In the genomic region with DNA sequence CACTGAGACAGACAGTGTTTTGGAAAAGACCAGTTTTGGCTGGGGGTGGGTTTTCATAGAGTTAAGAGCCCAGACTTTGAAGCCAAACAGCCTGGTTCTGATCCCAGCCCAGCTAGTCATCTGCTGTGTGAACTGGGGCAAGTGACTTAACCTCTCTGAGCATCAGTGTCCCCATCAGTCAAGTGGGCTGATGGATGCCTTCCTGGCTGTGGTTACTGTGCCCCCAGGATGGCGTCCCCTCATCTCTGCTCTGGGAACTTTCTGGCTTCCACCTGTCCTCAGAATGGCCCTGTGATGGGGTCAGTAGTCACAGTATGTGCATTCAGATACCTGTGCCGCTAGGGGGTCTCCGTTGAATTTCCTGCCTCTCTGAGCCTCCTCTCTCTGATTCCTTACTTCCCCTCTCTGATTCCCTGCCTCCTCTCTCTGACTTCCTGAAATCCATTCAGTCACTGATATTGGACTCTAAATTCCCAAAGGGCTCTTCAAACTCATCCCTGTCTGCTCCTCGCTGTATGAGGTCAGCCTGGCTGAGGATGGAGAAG, we compare ENCODE assay signal across 26 cellular contexts. TPM values are rescaled to one million over a fixed set of nuclear protein-coding genes. Genes with fewer than 3 reads are reported as not detected.
DNase-seq lines count a peak whose midpoint lies in the region; ATAC-seq and TF ChIP-seq lines count a peak whose summit lies in the region.
"Had no signal": no experiment of that assay in that cellular context is flagged by ENCODE, and none has a peak within 500 bp of the region (broad histone marks: within the 10 kb centered on the region; RNA-seq: fewer than 3 reads in every experiment).

No MANE protein-coding gene starts in this region.

- H4K20me1 ChIP-seq in IMR-90 (ENCODE audit: insufficient read depth, low read length) (0 out of 2 replicates have a peak, but pooled peaks cover 5% of the 10 kb centered on the region), Karpas-422 (ENCODE audit: insufficient read depth, low read depth, low read length) (peaks cover 3% of the 10 kb centered on the region; the same call in 1 of the 2 replicates)

- peaks cover 36% of the 10 kb centered on the region for H3K27me3 ChIP-seq in CD4-positive, alpha-beta T cell (ENCODE audit: control insufficient read depth, insufficient read depth, low read length)
- no peaks in the 10 kb centered on the region for H3K27me3 ChIP-seq in IMR-90 (ENCODE audit: control insufficient read depth, insufficient read depth, low read length)
- peaks cover 69% of the 10 kb centered on the region for H3K27me3 ChIP-seq in endodermal cell (ENCODE audit: control insufficient read depth, insufficient read depth, low read length, poor library complexity, severe bottlenecking)
- H3K27me3 ChIP-seq in sigmoid colon, result peaks cover 0 to 3% (median 0%) of the 10 kb centered on the region in 3 donors
- H3K27me3 ChIP-seq in Karpas-422 (ENCODE audit: low read length), result no peaks in the 10 kb centered on the region

- H3K4ac ChIP-seq in IMR-90 (ENCODE audit: low read depth, low read length), result no peak overlapping the region

- DNase-seq in CD4-positive, alpha-beta T cell, result no peak
- DNase-seq in IMR-90, result no peak
- DNase-seq in endodermal cell, result no peak
- no peak for DNase-seq in sigmoid colon
- no peak for DNase-seq in NCI-H2196 treated with DMSO at 0.1 percent for 48 hours (lab: John Stamatoyannopoulos, UW; ENCODE audit: unreplicated experiment)
- DNase-seq in Karpas-422, result no peak
- DNase-seq: activated CD4-positive, alpha-beta T cell treated with anti-CD3 and anti-CD28 coated beads, Interleukin-2, amount 50 U/mL, for 1 hour; activated CD8-positive, alpha-beta memory T cell treated with anti-CD3 and anti-CD28 coated beads, Interleukin-2, amount 10 ng/mL, durations not matched to agents 7 days and 5 days; EL; kidney; mucosa of descending colon; NCI-H1694; NCI-H2227 treated with DMSO at 0.1 percent for 48 hours; small intestine; stimulated activated CD4-positive, alpha-beta T cell treated with anti-CD3 and anti-CD28 coated beads, Interleukin-2, amount 100 ng/mL, for 24 hours; WERI-Rb-1 had no signal

- no peaks in the 10 kb centered on the region for H3K79me2 ChIP-seq in Karpas-422 (ENCODE audit: low read length)

- dilution Hi-C loops in IMR-90 (cut with HindIII; ENCODE audit: low sequenced_read_pairs, unreplicated experiment), result no loop called here

- H3K27ac Mint-ChIP-seq in CD4-positive, alpha-beta T cell, result no peak overlapping the region
- no peak overlapping the region for H3K27ac Mint-ChIP-seq in endodermal cell
- no peak overlapping the region for H3K27ac Mint-ChIP-seq in activated T-helper 17 cell treated with anti-CD3 and anti-CD28 coated beads, Interleukin-2, amount 50 U/mL, for 72 hours
- H3K27ac Mint-ChIP-seq: activated CD8-positive, alpha-beta memory T cell treated with anti-CD3 and anti-CD28 coated beads, Interleukin-2, amount 10 ng/mL, durations not matched to agents 7 days and 5 days; activated naive CD4-positive, alpha-beta T cell treated with anti-CD3 and anti-CD28 coated beads, Interleukin-2, amount 50 U/mL, for 72 hours; stimulated activated effector memory CD8-positive, alpha-beta T cell treated with anti-CD3 and anti-CD28 coated beads, Interleukin-12 subunit alpha, Interleukin-12 subunit beta, amount 100 ng/mL, for 72 hours had no signal

- H3K4me1 Mint-ChIP-seq in CD4-positive, alpha-beta T cell (ENCODE audit: low read depth), result peaks cover 5% of the 10 kb centered on the region
- H3K4me1 Mint-ChIP-seq in endodermal cell, result peaks cover 4% of the 10 kb centered on the region
- no peaks in the 10 kb centered on the region for H3K4me1 Mint-ChIP-seq in activated T-helper 17 cell treated with anti-CD3 and anti-CD28 coated beads, Interleukin-2, amount 50 U/mL, for 72 hours

- no peak for ATAC-seq in CD4-positive, alpha-beta T cell (ENCODE audit: poor library complexity)
- ATAC-seq in IMR-90 (ENCODE audit: low read depth), result no peak
- no peak for ATAC-seq in activated T-helper 17 cell treated with anti-CD3 and anti-CD28 coated beads, Interleukin-2, amount 50 U/mL, for 72 hours (replicated peaks)
- ATAC-seq: activated CD8-positive, alpha-beta memory T cell treated with anti-CD3 and anti-CD28 coated beads, Interleukin-2, amount 10 ng/mL, durations not matched to agents 7 days and 5 days; activated naive CD4-positive, alpha-beta T cell treated with anti-CD3 and anti-CD28 coated beads, Interleukin-2, amount 50 U/mL, for 72 hours; mucosa of descending colon; stimulated activated effector memory CD8-positive, alpha-beta T cell treated with anti-CD3 and anti-CD28 coated beads, Interleukin-12 subunit alpha, Interleukin-12 subunit beta, amount 100 ng/mL, for 72 hours had no signal

- H3K9me2 ChIP-seq in Karpas-422 (replicated peaks; ENCODE audit: insufficient read depth, low read length), result no peaks in the 10 kb centered on the region

- no peak overlapping the region for H2AK9ac ChIP-seq in IMR-90 (replicated peaks; ENCODE audit: low read depth, low read length, poor library complexity)

- H3K4me2 ChIP-seq in IMR-90 (ENCODE audit: low read depth, low read length) (no peak overlapping the region), Karpas-422 (ENCODE audit: low read depth, low read length, poor library complexity, severe bottlenecking) (no peak overlapping the region)
- H3K4me2 ChIP-seq: KMS-11 had no signal

- no peak overlapping the region for H3K56ac ChIP-seq in IMR-90 (ENCODE audit: extremely low read depth, insufficient read depth, low read length)

- H3K27me3 Mint-ChIP-seq in CD4-positive, alpha-beta T cell, result peaks cover 48% of the 10 kb centered on the region
- peaks cover 57% of the 10 kb centered on the region for H3K27me3 Mint-ChIP-seq in endodermal cell (ENCODE audit: insufficient read depth)
- peaks cover 22% of the 10 kb centered on the region for H3K27me3 Mint-ChIP-seq in activated T-helper 17 cell treated with anti-CD3 and anti-CD28 coated beads, Interleukin-2, amount 50 U/mL, for 72 hours

- POLR2A ChIA-PET in CD4-positive, alpha-beta T cell (lab: Charles Lee), result no interaction called here
- POLR2A ChIA-PET in IMR-90 (lab: Charles Lee; ENCODE audit: unreplicated experiment), result no interaction called here

- no peak for TF ChIP-seq RAD21 in IMR-90 (IDR thresholded peaks at IDR 0.05; ENCODE audit: low read length)

- no peak overlapping the region for H4K5ac ChIP-seq in IMR-90 (ENCODE audit: low read depth, low read length)

- H4K8ac ChIP-seq in IMR-90 (ENCODE audit: low read depth in 2 of 2, low read length in 2 of 2), result no peak overlapping the region

- no peak overlapping the region for H3K18ac ChIP-seq in IMR-90 (ENCODE audit: low read depth, low read length)

- H3K9ac ChIP-seq in IMR-90 (ENCODE audit: low read depth, low read length), result no peak overlapping the region
- no peak overlapping the region for H3K9ac ChIP-seq in endodermal cell (ENCODE audit: extremely low read depth, low read length, poor library complexity, severe bottlenecking)
- H3K9ac ChIP-seq in Karpas-422 (ENCODE audit: low read length), result no peak overlapping the region
- H3K9ac ChIP-seq: KMS-11 had no signal

- H3K4me1 ChIP-seq in IMR-90 (ENCODE audit: control insufficient read depth, insufficient read depth, low read length), result peaks cover 9% of the 10 kb centered on the region
- no peaks in the 10 kb centered on the region for H3K4me1 ChIP-seq in endodermal cell (ENCODE audit: control insufficient read depth, insufficient read depth, low read length)
- H3K4me1 ChIP-seq in sigmoid colon, result peaks cover 0 to 51% (median 38%) of the 10 kb centered on the region in 4 donors
- peaks cover 3% of the 10 kb centered on the region for H3K4me1 ChIP-seq in Karpas-422 (ENCODE audit: low read length)

- H2BK5ac ChIP-seq in IMR-90 (ENCODE audit: low read depth, low read length, poor library complexity, severe bottlenecking), result no peak overlapping the region

- no peaks in the 10 kb centered on the region for H3K9me3 ChIP-seq in CD4-positive, alpha-beta T cell (ENCODE audit: control insufficient read depth, low read length)
- no peaks in the 10 kb centered on the region for H3K9me3 ChIP-seq in IMR-90 (ENCODE audit: control insufficient read depth, insufficient read depth, low read length)
- H3K9me3 ChIP-seq in endodermal cell (ENCODE audit: control insufficient read depth, low read length), result no peaks in the 10 kb centered on the region
- H3K9me3 ChIP-seq in sigmoid colon, result no peaks in the 10 kb centered on the region
- H3K9me3 ChIP-seq in Karpas-422 (ENCODE audit: low read length), result no peaks in the 10 kb centered on the region
- H3K9me3 ChIP-seq: mucosa of descending colon, neutrophil had no signal

- TF ChIP-seq POLR2A in IMR-90 (IDR thresholded peaks at IDR 0.05; ENCODE audit: low read depth, low read length), result no peak
- no peak for TF ChIP-seq POLR2A in sigmoid colon (IDR thresholded peaks at IDR 0.05)

- H3K36me3 Mint-ChIP-seq in CD4-positive, alpha-beta T cell (ENCODE audit: low read depth), result no peaks in the 10 kb centered on the region
- no peaks in the 10 kb centered on the region for H3K36me3 Mint-ChIP-seq in endodermal cell (ENCODE audit: low read depth)
- no peaks in the 10 kb centered on the region for H3K36me3 Mint-ChIP-seq in activated T-helper 17 cell treated with anti-CD3 and anti-CD28 coated beads, Interleukin-2, amount 50 U/mL, for 72 hours (ENCODE audit: low read depth)
- H3K36me3 Mint-ChIP-seq: activated CD8-positive, alpha-beta memory T cell treated with anti-CD3 and anti-CD28 coated beads, Interleukin-2, amount 10 ng/mL, durations not matched to agents 7 days and 5 days; activated naive CD4-positive, alpha-beta T cell treated with anti-CD3 and anti-CD28 coated beads, Interleukin-2, amount 50 U/mL, for 72 hours; stimulated activated effector memory CD8-positive, alpha-beta T cell treated with anti-CD3 and anti-CD28 coated beads, Interleukin-12 subunit alpha, Interleukin-12 subunit beta, amount 100 ng/mL, for 72 hours had no signal

- no peak overlapping the region for H2BK120ac ChIP-seq in IMR-90 (ENCODE audit: low read depth, low read length)

- no peak overlapping the region for H3K14ac ChIP-seq in IMR-90 (replicated peaks; ENCODE audit: low read depth, low read length)

- H3K23ac ChIP-seq in IMR-90 (ENCODE audit: low read depth, low read length), result no peak overlapping the region

- H4K91ac ChIP-seq in IMR-90 (ENCODE audit: insufficient read depth, low read depth, low read length), result no peak overlapping the region

- no peaks in the 10 kb centered on the region for H3K9me3 Mint-ChIP-seq in CD4-positive, alpha-beta T cell
- no peaks in the 10 kb centered on the region for H3K9me3 Mint-ChIP-seq in endodermal cell
- H3K9me3 Mint-ChIP-seq in activated T-helper 17 cell treated with anti-CD3 and anti-CD28 coated beads, Interleukin-2, amount 50 U/mL, for 72 hours, result no peaks in the 10 kb centered on the region
- H3K9me3 Mint-ChIP-seq: activated naive CD4-positive, alpha-beta T cell treated with anti-CD3 and anti-CD28 coated beads, Interleukin-2, amount 50 U/mL, for 72 hours; stimulated activated effector memory CD8-positive, alpha-beta T cell treated with anti-CD3 and anti-CD28 coated beads, Interleukin-12 subunit alpha, Interleukin-12 subunit beta, amount 100 ng/mL, for 72 hours had no signal

- no peak overlapping the region for H3K27ac ChIP-seq in CD4-positive, alpha-beta T cell (ENCODE audit: low read depth, low read length)
- H3K27ac ChIP-seq in IMR-90 (ENCODE audit: insufficient read depth, low read length), result no peak overlapping the region
- no peak overlapping the region for H3K27ac ChIP-seq in endodermal cell (ENCODE audit: low read depth, low read length)
- H3K27ac ChIP-seq in sigmoid colon, result peak overlapping the region; percentile 77 to 94 (median 86)
- H3K27ac ChIP-seq in Karpas-422 (ENCODE audit: low read length), result no peak overlapping the region
- H3K27ac ChIP-seq: C4-2B, cardiac muscle cell, KMS-11, neutrophil, WERI-Rb-1 had no signal

- peak overlapping the region; percentile 13; the same call in 1 of the 2 replicates for H2AK5ac ChIP-seq in IMR-90 (ENCODE audit: low read depth, low read length)

- H3K4me3 ChIP-seq in IMR-90 (ENCODE audit: insufficient read depth, low read depth, low read length) (no peak overlapping the region), endodermal cell (ENCODE audit: low read length) (no peak overlapping the region), sigmoid colon (peak overlapping the region; percentile 62 to 79 (median 68)), Karpas-422 (ENCODE audit: low read length) (no peak overlapping the region)
- H3K4me3 ChIP-seq: cardiac muscle cell, lung, mucosa of descending colon had no signal

- intact Hi-C loops in CD4-positive, alpha-beta T cell (cut with DNase I, micrococcal nuclease), result no loop called here
- intact Hi-C loops in IMR-90 (cut with micrococcal nuclease) (no loop called here), sigmoid colon (cut with DNase I) (loop anchor here (5.0 kb wide), 2 partner anchors 79 to 111 kb away; no protein-coding TSS in a partner anchor)

- no TSS peak for BruUV-seq in IMR-90 (replicated peaks; lab: Mats Ljungman, UMichigan)

- H3K4me3 Mint-ChIP-seq in CD4-positive, alpha-beta T cell, result peak overlapping the region; percentile 23
- H3K4me3 Mint-ChIP-seq in endodermal cell, result no peak overlapping the region
- no peak overlapping the region for H3K4me3 Mint-ChIP-seq in activated T-helper 17 cell treated with anti-CD3 and anti-CD28 coated beads, Interleukin-2, amount 50 U/mL, for 72 hours
- H3K4me3 Mint-ChIP-seq: activated CD8-positive, alpha-beta memory T cell treated with anti-CD3 and anti-CD28 coated beads, Interleukin-2, amount 10 ng/mL, durations not matched to agents 7 days and 5 days; stimulated activated effector memory CD8-positive, alpha-beta T cell treated with anti-CD3 and anti-CD28 coated beads, Interleukin-12 subunit alpha, Interleukin-12 subunit beta, amount 100 ng/mL, for 72 hours had no signal

- CTCF ChIA-PET in CD4-positive, alpha-beta T cell (lab: Charles Lee), result no interaction called here
- CTCF ChIA-PET in IMR-90 (lab: Yijun Ruan, JAX), result no interaction called here

- TF ChIP-seq CTCF in CD4-positive, alpha-beta T cell (IDR thresholded peaks at IDR 0.05), result no peak
- TF ChIP-seq CTCF in IMR-90 (conservative IDR thresholded peaks at IDR 0.05; ENCODE audit: low read depth, low read length) (no peak), endodermal cell (conservative IDR thresholded peaks at IDR 0.05) (peak; percentile 48), sigmoid colon (IDR thresholded peaks at IDR 0.05) (no peak)

- H3K9me1 ChIP-seq in IMR-90 (ENCODE audit: insufficient read depth, low read length), result peaks cover 3% of the 10 kb centered on the region; the same call in 1 of the 2 replicates

- WGBS in IMR-90 (ENCODE audit: extremely low coverage in 2 of 2, insufficient read length in 1 of 2), 2 experiments, result 63% methylated on average over 2 of the region's 4 CpGs; no CpG with 5 or more reads in 1 of the 2 experiments
- WGBS in endodermal cell (ENCODE audit: insufficient coverage in 1 of 2, insufficient read length in 1 of 2), 2 experiments, result 52 to 68% methylated on average over 4 of the region's 4 CpGs
- WGBS in sigmoid colon, 2 donors, result 50 to 54% methylated on average over 4 of the region's 4 CpGs

- no peak overlapping the region for H2AFZ ChIP-seq in IMR-90 (replicated peaks; ENCODE audit: low read length, poor library complexity)
- no peak overlapping the region for H2AFZ ChIP-seq in Karpas-422 (ENCODE audit: low read length)

- H3K36me3 ChIP-seq in IMR-90 (ENCODE audit: control insufficient read depth, insufficient read depth, low read length) (peaks cover 1% of the 10 kb centered on the region; the same call in 1 of the 2 replicates), endodermal cell (ENCODE audit: control insufficient read depth, insufficient read depth, low read length) (no peaks in the 10 kb centered on the region), sigmoid colon (peaks cover 0 to 14% (median 2%) of the 10 kb centered on the region in 4 donors), Karpas-422 (ENCODE audit: insufficient read depth, low read length) (no peaks in the 10 kb centered on the region)
- H3K36me3 ChIP-seq: cardiac muscle cell, neutrophil, WERI-Rb-1 had no signal

- H2BK15ac ChIP-seq in IMR-90 (ENCODE audit: low read depth, low read length), result no peak overlapping the region

- H2BK20ac ChIP-seq in IMR-90 (ENCODE audit: low read depth, low read length), result no peak overlapping the region

- no peak for TF ChIP-seq EP300 in sigmoid colon (IDR thresholded peaks at IDR 0.05)

- no peaks in the 10 kb centered on the region; a peak in 1 of 4 replicates for H3K79me1 ChIP-seq in IMR-90 (ENCODE audit: low read depth in 1 of 2, low read length in 2 of 2)

- in situ Hi-C loops in IMR-90 (cut with MboI; ENCODE audit: low sequenced_read_pairs), result no loop called here

RNA-seq across cellular contexts. Expression of gene RASD2, which starts 2.4 kb away (rescaled TPM):
- total RNA-seq in CD4-positive, alpha-beta T cell, result 1 to 10 TPM; 1.4 to 1.6 TPM
- total RNA-seq in IMR-90 (2012; rRNA removed) (under 0.01 TPM in 2 replicates), endodermal cell (under 1 TPM; 0.15 to 0.24 TPM), sigmoid colon (10 to 100 TPM in 3 of 4 donors, 1 to 10 TPM in 1; 6.6 to 22.8 (median 13.7) TPM)
- polyA plus RNA-seq in IMR-90 (2012; rRNA removed) (0.32 and 0.36 TPM in 2 replicates), sigmoid colon (10 to 100 TPM in 2 of 3 donors, 1 to 10 TPM in 1; 8.4 to 20.6 (median 12.0) TPM)
- 0.21 and 0.26 TPM in 2 replicates for polyA plus RNA-seq in IMR-90 (2012; cell fraction: cytosol; rRNA removed)
- 0.42 and 0.53 TPM in 2 replicates for polyA plus RNA-seq in IMR-90 (2012; cell fraction: nucleus; rRNA removed; ENCODE audit: low replicate concordance)
- 2.4 TPM for polyA plus RNA-seq in endodermal cell (2013, experiment 1 of 2)
- 2.0 TPM for polyA plus RNA-seq in endodermal cell (2013, experiment 2 of 2)
- not detected in 2 replicates for total RNA-seq in Karpas-422 (2014; rRNA removed; shearing (Covaris generic); ENCODE audit: low replicate concordance)
- under 1 TPM in 1 of 2 donors, not detected in 1; 0.37 TPM for total RNA-seq in activated T-helper 17 cell treated with anti-CD3 and anti-CD28 coated beads, Interleukin-2, amount 50 U/mL, for 72 hours
- total RNA-seq: HT-29, pulmonary artery endothelial cell had no signal

Comparison
In these comparisons a context has a peak if more than half of its experiments do, and no peak if none do; other contexts are left out.
1. H3K27ac ChIP-seq: peak in sigmoid colon (4 of 4); none in CD4-positive, alpha-beta T cell (single experiment), IMR-90 (single experiment), endodermal cell (single experiment) and Karpas-422 (single experiment).
2. H3K4me3 ChIP-seq: peak in sigmoid colon (4 of 4); none in IMR-90 (single experiment), endodermal cell (single experiment) and Karpas-422 (single experiment).